ENCODE assay signal across 13 cellular contexts in the genomic region with DNA sequence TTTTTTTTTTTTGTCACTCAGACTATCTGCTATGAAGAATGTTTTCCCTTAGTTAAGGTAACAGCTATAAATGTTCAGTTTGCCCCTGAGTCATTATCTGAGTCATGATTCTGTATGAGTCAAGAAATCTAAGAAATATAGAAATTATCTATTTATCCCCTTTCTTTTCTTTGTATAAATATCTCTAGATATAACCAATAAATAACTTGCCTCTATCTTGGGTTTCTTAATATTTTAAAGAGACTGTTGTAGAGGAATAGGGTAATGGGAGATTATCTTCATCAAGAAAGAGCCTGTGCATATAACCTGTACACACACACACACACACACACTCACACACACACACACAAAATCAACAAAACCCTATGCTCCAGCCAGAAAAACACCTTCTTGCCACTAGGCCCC.
A peak's percentile ranks its signal among the peaks of the same experiment; 100 is the strongest.
DNase-seq lines count a peak whose midpoint lies in the region; ATAC-seq, FAIRE-seq and TF ChIP-seq lines count a peak whose summit lies in the region.
"Had no signal": no experiment of that assay in that cellular context is flagged by ENCODE, and none has a peak within 500 bp of the region (broad histone marks: within the 10 kb centered on the region; RNA-seq: fewer than 3 reads in every experiment).

No MANE protein-coding gene starts in this region.

- DNase-seq in ACHN (peak; percentile 62), HCEC 1CT (peak; percentile 89), SK-N-SH (no peak), fibroblast of pulmonary artery (ENCODE audit: low read depth) (peak; percentile 74), GM19239 (ENCODE audit: insufficient read length, low spot score) (no peak), SKM-1 (lab: John Stamatoyannopoulos, UW; ENCODE audit: unreplicated experiment) (no peak)
- DNase-seq: activated naive CD8-positive, alpha-beta T cell treated with anti-CD3 and anti-CD28 coated beads, Interleukin-2, amount 10 ng/mL, durations not matched to agents 7 days and 5 days; effector memory CD8-positive, alpha-beta T cell; sigmoid colon had no signal

- 0 out of 4 replicates have a peak, but pooled peaks of 1 of the 2 experiments have one; percentile 39 for TF ChIP-seq EP300 in SK-N-SH (IDR thresholded peaks at IDR 0.05; ENCODE audit: borderline replicate concordance in 1 of 2, low read depth in 1 of 2, low read length in 1 of 2)

- no peak for TF ChIP-seq CTCF in SK-N-SH (IDR thresholded peaks at IDR 0.05)
- no peak for TF ChIP-seq CTCF in fibroblast of pulmonary artery (IDR thresholded peaks at IDR 0.05; ENCODE audit: low read length, missing control alignments)

- no peak overlapping the region for H3K4me2 ChIP-seq in SK-N-SH

- H3K4me3 ChIP-seq in SK-N-SH (ENCODE audit: low read depth in 2 of 2, low read length in 1 of 2) = no peak overlapping the region
- H3K4me3 ChIP-seq in fibroblast of pulmonary artery (replicated peaks; ENCODE audit: low read depth, low read length) = no peak overlapping the region
- H3K4me3 ChIP-seq: sigmoid colon, vagina had no signal

- H3F3A ChIP-seq in SK-N-SH (replicated peaks; ENCODE audit: insufficient read depth) = peaks cover 12% of the 10 kb centered on the region

- CTCF ChIA-PET in SK-N-SH (lab: Yijun Ruan, JAX) = interaction anchor here (0.6 kb wide), 1 partner anchor 92 kb away, joined by 3 read pairs; no protein-coding TSS in a partner anchor

- no peaks in the 10 kb centered on the region for H3K79me2 ChIP-seq in SK-N-SH (ENCODE audit: insufficient read depth)

- no peak for FAIRE-seq in GM19239 (lab: Jason Lieb, UNC)
- FAIRE-seq: H1 had no signal

- no peaks in the 10 kb centered on the region for H4K20me1 ChIP-seq in SK-N-SH (ENCODE audit: insufficient read depth)

- H2AFZ ChIP-seq in SK-N-SH (ENCODE audit: low read depth) = no peak overlapping the region

- in situ Hi-C loops in ACHN (cut with HindIII; ENCODE audit: low pct_ligation_motif_present, low pct_unique_long_range_greater_than_20kb, low sequenced_read_pairs) = no loop called here

- POLR2A ChIA-PET in SK-N-SH (lab: Yijun Ruan, JAX) = no interaction called here

- TF ChIP-seq RAD21 in SK-N-SH (IDR thresholded peaks at IDR 0.05; ENCODE audit: low read length) = no peak

- no peaks in the 10 kb centered on the region for H3K9me3 ChIP-seq in SK-N-SH
- H3K9me3 ChIP-seq: sigmoid colon, vagina had no signal

- H3K27me3 ChIP-seq in SK-N-SH (ENCODE audit: insufficient read depth) = no peaks in the 10 kb centered on the region
- H3K27me3 ChIP-seq: sigmoid colon, vagina had no signal

- H3K9ac ChIP-seq in SK-N-SH = no peak overlapping the region

- peaks cover 3 to 22% of the 10 kb centered on the region in 2 experiments; a peak in 3 of 4 replicates for H3K4me1 ChIP-seq in SK-N-SH (ENCODE audit: control insufficient read depth in 1 of 2, insufficient read depth in 2 of 2, low read depth in 1 of 2, low read length in 1 of 2)
- H3K4me1 ChIP-seq: sigmoid colon, vagina had no signal

- H3K36me3 ChIP-seq in SK-N-SH (replicated peaks in 1 of 2; ENCODE audit: control insufficient read depth in 1 of 2, insufficient read depth in 2 of 2, low read length in 1 of 2) = no peaks in the 10 kb centered on the region
- H3K36me3 ChIP-seq: sigmoid colon, vagina had no signal

- no peak for ATAC-seq in HG02870 (IDR thresholded peaks at IDR 0.05; ENCODE audit: unreplicated experiment)
- no peak for ATAC-seq in GM21528 (IDR thresholded peaks at IDR 0.05; ENCODE audit: low FRiP score, unreplicated experiment)
- ATAC-seq: effector memory CD8-positive, alpha-beta T cell had no signal

- H3K9me2 ChIP-seq in SK-N-SH = no peaks in the 10 kb centered on the region

- H3K27ac ChIP-seq in SK-N-SH (ENCODE audit: low read depth in 2 of 2, low read length in 1 of 2) = peak overlapping the region in 1 of 2 experiments; percentile 54; a peak in 2 of 4 replicates
- H3K27ac ChIP-seq: sigmoid colon, vagina had no signal

TF ChIP-seq in SK-N-SH, 30 proteins besides CTCF, POLR2A, EP300 and RAD21:
- TF ChIP-seq FOSL2 (IDR thresholded peaks at IDR 0.05; ENCODE audit: borderline replicate concordance, low read depth) = peak; percentile 95
- TF ChIP-seq, protein P1, sequence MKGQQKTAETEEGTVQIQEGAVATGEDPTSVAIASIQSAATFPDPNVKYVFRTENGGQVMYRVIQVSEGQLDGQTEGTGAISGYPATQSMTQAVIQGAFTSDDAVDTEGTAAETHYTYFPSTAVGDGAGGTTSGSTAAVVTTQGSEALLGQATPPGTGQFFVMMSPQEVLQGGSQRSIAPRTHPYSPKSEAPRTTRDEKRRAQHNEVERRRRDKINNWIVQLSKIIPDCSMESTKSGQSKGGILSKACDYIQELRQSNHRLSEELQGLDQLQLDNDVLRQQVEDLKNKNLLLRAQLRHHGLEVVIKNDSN (IDR thresholded peaks at IDR 0.05; ENCODE audit: borderline replicate concordance, low read depth) = no peak
- TF ChIP-seq JUND (IDR thresholded peaks at IDR 0.05) = peak; percentile 85
- TF ChIP-seq GATA2 (CRISPR knock-in tag; IDR thresholded peaks at IDR 0.05) = no peak
- peak; percentile 5; the same call in 1 of the 2 replicates for TF ChIP-seq NFIC (IDR thresholded peaks at IDR 0.05; ENCODE audit: borderline replicate concordance)
- TF ChIP-seq TCF12 (IDR thresholded peaks at IDR 0.05) = peak; percentile 57
- TF ChIP-seq, protein P2, sequence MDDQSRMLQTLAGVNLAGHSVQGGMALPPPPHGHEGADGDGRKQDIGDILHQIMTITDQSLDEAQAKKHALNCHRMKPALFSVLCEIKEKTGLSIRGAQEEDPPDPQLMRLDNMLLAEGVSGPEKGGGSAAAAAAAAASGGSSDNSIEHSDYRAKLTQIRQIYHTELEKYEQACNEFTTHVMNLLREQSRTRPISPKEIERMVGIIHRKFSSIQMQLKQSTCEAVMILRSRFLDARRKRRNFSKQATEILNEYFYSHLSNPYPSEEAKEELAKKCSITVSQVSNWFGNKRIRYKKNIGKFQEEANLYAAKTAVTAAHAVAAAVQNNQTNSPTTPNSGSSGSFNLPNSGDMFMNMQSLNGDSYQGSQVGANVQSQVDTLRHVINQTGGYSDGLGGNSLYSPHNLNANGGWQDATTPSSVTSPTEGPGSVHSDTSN (IDR thresholded peaks at IDR 0.05) = peak; percentile 73; the same call in 1 of the 2 replicates

Comparison
In these comparisons a context has a peak if more than half of its experiments do, and no peak if none do; other contexts are left out.
1. DNase-seq: peak in ACHN (single experiment), HCEC 1CT (single experiment) and fibroblast of pulmonary artery (single experiment); none in SK-N-SH (single experiment), GM19239 (single experiment) and SKM-1 (single experiment).